In genomic region chr1:182084487-182085316, GRCh38 we compare ENCODE assay signal across 8 cellular contexts. TPM values are rescaled to one million over a fixed set of nuclear protein-coding genes. Genes with fewer than 3 reads are reported as not detected.
DNase-seq lines count a peak whose midpoint lies in the region; ATAC-seq and TF ChIP-seq lines count a peak whose summit lies in the region.

No MANE protein-coding gene starts in this region.

- TF ChIP-seq RAD21 in Ishikawa (IDR thresholded peaks at IDR 0.05; ENCODE audit: low read depth) = peak; percentile 98

- peaks cover 33% of the 10 kb centered on the region for H3K4me1 Mint-ChIP-seq in activated T-cell treated with anti-CD3 and anti-CD28 coated beads, Interleukin-2, amount 50 U/mL, for 24 hours (ENCODE audit: low read depth)
- peaks cover 5 to 16% of the 10 kb centered on the region in 2 donors for H3K4me1 Mint-ChIP-seq in natural killer cell

- H3K36me3 ChIP-seq in PC-3 (ENCODE audit: low read depth, low read length) = no peaks in the 10 kb centered on the region

- no peaks in the 10 kb centered on the region for H3K9me3 Mint-ChIP-seq in activated T-cell treated with anti-CD3 and anti-CD28 coated beads, Interleukin-2, amount 50 U/mL, for 24 hours
- H3K9me3 Mint-ChIP-seq in natural killer cell = no peaks in the 10 kb centered on the region

- no peaks in the 10 kb centered on the region for H4K20me1 ChIP-seq in PC-3 (ENCODE audit: low read length)

- DNase-seq in C1 segment of cervical spinal cord (lab: John Stamatoyannopoulos, UW) (peak in 13 of 14 donors; percentile 36 to 85 (median 78)), PC-3 (peak; percentile 83), fibroblast of gingiva (ENCODE audit: low read depth) (peak; percentile 63), natural killer cell (peak; percentile 60)
- DNase-seq in activated T-cell treated with anti-CD3 and anti-CD28 coated beads, Interleukin-2, amount 50 U/mL, for 24 hours = peak; percentile 84
- peak; percentile 53 to 83 (median 70) for DNase-seq in stimulated activated naive CD4-positive, alpha-beta T cell (lab: John Stamatoyannopoulos, UW)

- intact Hi-C loops in PC-3 (cut with micrococcal nuclease) = loop anchor here (1.0 to 10.0 kb wide), 8 partner anchors 36 to 700 kb away; partner anchors contain the start of gene NPL
- intact Hi-C loops in natural killer cell (cut with micrococcal nuclease) = loop anchor here (1.0 kb wide), 1 partner anchor 312 kb away; no protein-coding TSS in a partner anchor

- no peaks in the 10 kb centered on the region for H3K27me3 ChIP-seq in PC-3 (ENCODE audit: low read length)

- no TSS peak for BruUV-seq in PC-3 (replicated peaks; lab: Mats Ljungman, UMichigan)

- H3K36me3 Mint-ChIP-seq in activated T-cell treated with anti-CD3 and anti-CD28 coated beads, Interleukin-2, amount 50 U/mL, for 24 hours (ENCODE audit: low read depth) = no peaks in the 10 kb centered on the region
- no peaks in the 10 kb centered on the region for H3K36me3 Mint-ChIP-seq in natural killer cell

- no peaks in the 10 kb centered on the region for H3K9me2 ChIP-seq in PC-3 (replicated peaks; ENCODE audit: low read length)

- H3K4me3 Mint-ChIP-seq in activated T-cell treated with anti-CD3 and anti-CD28 coated beads, Interleukin-2, amount 50 U/mL, for 24 hours = no peak overlapping the region
- no peak overlapping the region for H3K4me3 Mint-ChIP-seq in natural killer cell

- CTCF ChIA-PET in PC-3 (lab: Charles Lee) = interaction anchor here (0.5 to 1.5 kb wide), 3 partner anchors 58 to 511 kb away, joined by 4 to 8 read pairs (median 4); no protein-coding TSS in a partner anchor

- POLR2A ChIA-PET in PC-3 (lab: Charles Lee; ENCODE audit: unreplicated experiment) = no interaction called here

- peak overlapping the region; percentile 61; the same call in 1 of the 2 replicates for H2AFZ ChIP-seq in PC-3 (ENCODE audit: low read length)

- no peak overlapping the region for H3K27ac ChIP-seq in PC-3 (ENCODE audit: low read length)

- no peaks in the 10 kb centered on the region for H3K27me3 Mint-ChIP-seq in activated T-cell treated with anti-CD3 and anti-CD28 coated beads, Interleukin-2, amount 50 U/mL, for 24 hours
- H3K27me3 Mint-ChIP-seq in natural killer cell (ENCODE audit: low read depth in 2 of 2) = no peaks in the 10 kb centered on the region

- peaks cover 15% of the 10 kb centered on the region for H3K4me1 ChIP-seq in PC-3 (ENCODE audit: insufficient read depth, low read length)

- TF ChIP-seq CTCF in PC-3 (conservative IDR thresholded peaks at IDR 0.05; ENCODE audit: low read depth, low read length) = peak; percentile 66
- peak; percentile 56 for TF ChIP-seq CTCF in natural killer cell (IDR thresholded peaks at IDR 0.05)

- H3K4me2 ChIP-seq in PC-3 (ENCODE audit: low read length) = peak overlapping the region; percentile 60

- no peak for TF ChIP-seq EP300 in Ishikawa (IDR thresholded peaks at IDR 0.05; ENCODE audit: borderline replicate concordance)

- ATAC-seq in GM19438 (IDR thresholded peaks at IDR 0.05; ENCODE audit: low read depth, unreplicated experiment) = peak; percentile 66
- peak; percentile 96 for ATAC-seq in PC-3
- peak; percentile 92 to 94 (median 93) for ATAC-seq in natural killer cell

- no peaks in the 10 kb centered on the region for H3K9me3 ChIP-seq in PC-3 (ENCODE audit: low read length)

- H3K9ac ChIP-seq in PC-3 (ENCODE audit: low read length) = no peak overlapping the region

- peak overlapping the region; percentile 25; the same call in 1 of the 2 replicates for H3K4me3 ChIP-seq in PC-3 (ENCODE audit: low read length)

- no peaks in the 10 kb centered on the region for H3K79me2 ChIP-seq in PC-3 (ENCODE audit: low read length)

- no peaks in the 10 kb centered on the region for H3F3A ChIP-seq in PC-3 (ENCODE audit: low read length, unreplicated experiment)

- no peak overlapping the region for H3K27ac Mint-ChIP-seq in activated T-cell treated with anti-CD3 and anti-CD28 coated beads, Interleukin-2, amount 50 U/mL, for 24 hours
- H3K27ac Mint-ChIP-seq in natural killer cell = no peak overlapping the region

TF ChIP-seq in Ishikawa, 13 proteins besides CTCF, POLR2A, EP300 and RAD21:
- TF ChIP-seq TAF1 (IDR thresholded peaks at IDR 0.05; ENCODE audit: low read depth) (no peak), CREB1 (IDR thresholded peaks at IDR 0.05; ENCODE audit: low read depth) (no peak), TCF12 (IDR thresholded peaks at IDR 0.05; ENCODE audit: low read depth) (no peak), NFIC (IDR thresholded peaks at IDR 0.05) (no peak), YY1 (IDR thresholded peaks at IDR 0.05; ENCODE audit: low read depth) (no peak), REST (IDR thresholded peaks at IDR 0.05; ENCODE audit: low read depth) (no peak), CEBPB (IDR thresholded peaks at IDR 0.05) (no peak), TEAD4 (IDR thresholded peaks at IDR 0.05) (no peak), FOXM1 (IDR thresholded peaks at IDR 0.05; ENCODE audit: borderline replicate concordance, low read depth) (no peak), USF1 (IDR thresholded peaks at IDR 0.05) (no peak), MAX (IDR thresholded peaks at IDR 0.05) (no peak), ZBTB7A (IDR thresholded peaks at IDR 0.05; ENCODE audit: low read depth) (no peak), EGR1 (IDR thresholded peaks at IDR 0.05) (no peak)

RNA-seq across cellular contexts. Expression of gene ZNF648, which starts 23.2 kb away (rescaled TPM):
- not detected in 2 replicates for total RNA-seq in PC-3 (2014; rRNA removed)
- not detected for total RNA-seq in natural killer cell
